Comparison of ENCODE assay signal across 1 cellular context in the genomic region with DNA sequence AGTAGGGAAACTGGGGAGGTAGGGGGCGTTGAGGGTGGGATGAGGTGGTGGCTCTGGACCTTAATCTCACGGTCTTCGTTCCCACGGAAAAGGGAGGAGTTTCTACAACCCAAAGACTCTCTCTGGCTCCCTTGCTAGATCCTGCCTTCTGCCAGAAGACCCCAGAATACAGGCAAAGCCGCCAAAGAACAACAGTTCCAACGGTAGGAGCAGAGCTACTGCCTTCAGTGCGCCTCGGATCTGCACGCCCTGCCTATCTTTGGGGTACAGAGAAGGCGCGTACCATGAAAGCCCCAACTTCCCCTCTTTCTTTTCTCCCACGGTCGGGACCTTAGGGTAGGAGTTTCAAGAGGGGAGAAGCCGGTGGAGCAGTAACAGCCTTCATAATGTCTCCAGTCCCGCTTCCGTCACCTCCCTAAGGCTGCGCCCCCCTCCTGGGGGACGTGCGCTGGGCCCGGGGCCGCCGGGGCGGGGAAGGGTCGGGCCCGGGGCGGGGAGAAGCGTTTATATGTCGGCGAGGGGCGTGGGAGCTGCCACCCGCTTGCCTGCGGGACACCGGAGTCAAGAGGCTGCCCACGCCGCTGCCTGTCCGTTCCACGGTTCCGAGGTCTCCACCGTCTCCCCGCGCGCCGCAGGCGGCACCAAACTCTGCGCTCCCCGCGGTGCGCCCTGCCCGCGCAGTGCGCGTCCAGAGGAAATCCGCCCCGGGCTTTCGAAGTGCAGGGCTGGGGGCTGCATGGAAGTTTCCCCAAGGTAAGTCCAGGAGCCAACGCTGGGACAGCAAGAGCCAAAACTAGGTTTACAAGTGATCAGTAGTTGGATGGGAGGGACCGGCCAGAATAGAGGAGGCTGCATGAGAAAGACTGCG.
TF ChIP-seq lines count a peak whose summit lies in the region.

A gene with protein sequence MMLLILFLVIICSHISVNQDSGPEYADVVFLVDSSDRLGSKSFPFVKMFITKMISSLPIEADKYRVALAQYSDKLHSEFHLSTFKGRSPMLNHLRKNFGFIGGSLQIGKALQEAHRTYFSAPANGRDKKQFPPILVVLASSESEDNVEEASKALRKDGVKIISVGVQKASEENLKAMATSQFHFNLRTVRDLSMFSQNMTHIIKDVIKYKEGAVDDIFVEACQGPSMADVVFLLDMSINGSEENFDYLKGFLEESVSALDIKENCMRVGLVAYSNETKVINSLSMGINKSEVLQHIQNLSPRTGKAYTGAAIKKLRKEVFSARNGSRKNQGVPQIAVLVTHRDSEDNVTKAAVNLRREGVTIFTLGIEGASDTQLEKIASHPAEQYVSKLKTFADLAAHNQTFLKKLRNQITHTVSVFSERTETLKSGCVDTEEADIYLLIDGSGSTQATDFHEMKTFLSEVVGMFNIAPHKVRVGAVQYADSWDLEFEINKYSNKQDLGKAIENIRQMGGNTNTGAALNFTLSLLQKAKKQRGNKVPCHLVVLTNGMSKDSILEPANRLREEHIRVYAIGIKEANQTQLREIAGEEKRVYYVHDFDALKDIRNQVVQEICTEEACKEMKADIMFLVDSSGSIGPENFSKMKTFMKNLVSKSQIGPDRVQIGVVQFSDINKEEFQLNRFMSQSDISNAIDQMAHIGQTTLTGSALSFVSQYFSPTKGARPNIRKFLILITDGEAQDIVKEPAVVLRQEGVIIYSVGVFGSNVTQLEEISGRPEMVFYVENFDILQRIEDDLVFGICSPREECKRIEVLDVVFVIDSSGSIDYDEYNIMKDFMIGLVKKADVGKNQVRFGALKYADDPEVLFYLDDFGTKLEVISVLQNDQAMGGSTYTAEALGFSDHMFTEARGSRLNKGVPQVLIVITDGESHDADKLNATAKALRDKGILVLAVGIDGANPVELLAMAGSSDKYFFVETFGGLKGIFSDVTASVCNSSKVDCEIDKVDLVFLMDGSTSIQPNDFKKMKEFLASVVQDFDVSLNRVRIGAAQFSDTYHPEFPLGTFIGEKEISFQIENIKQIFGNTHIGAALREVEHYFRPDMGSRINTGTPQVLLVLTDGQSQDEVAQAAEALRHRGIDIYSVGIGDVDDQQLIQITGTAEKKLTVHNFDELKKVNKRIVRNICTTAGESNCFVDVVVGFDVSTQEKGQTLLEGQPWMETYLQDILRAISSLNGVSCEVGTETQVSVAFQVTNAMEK (N-terminal part only) (plus strand): TSS at position 533 of the 868 bp plus-strand sequence. CDS start 43,188 bp downstream, outside the sequence.

TF ChIP-seq in H1, 55 proteins besides CTCF, POLR2A, EP300 and RAD21:
- peak; percentile 53; the same call in 1 of the 2 replicates for TF ChIP-seq SUZ12 (IDR thresholded peaks at IDR 0.05; ENCODE audit: low read length)
- TF ChIP-seq, protein P1, sequence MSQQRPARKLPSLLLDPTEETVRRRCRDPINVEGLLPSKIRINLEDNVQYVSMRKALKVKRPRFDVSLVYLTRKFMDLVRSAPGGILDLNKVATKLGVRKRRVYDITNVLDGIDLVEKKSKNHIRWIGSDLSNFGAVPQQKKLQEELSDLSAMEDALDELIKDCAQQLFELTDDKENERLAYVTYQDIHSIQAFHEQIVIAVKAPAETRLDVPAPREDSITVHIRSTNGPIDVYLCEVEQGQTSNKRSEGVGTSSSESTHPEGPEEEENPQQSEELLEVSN (IDR thresholded peaks at IDR 0.05) = no peak
- no peak for TF ChIP-seq KDM5A (IDR thresholded peaks at IDR 0.05; ENCODE audit: low read length)
- no peak for TF ChIP-seq CHD2 (IDR thresholded peaks at IDR 0.05; ENCODE audit: low read length)
- TF ChIP-seq KDM4A (IDR thresholded peaks at IDR 0.05; ENCODE audit: low read depth, low read length, severe bottlenecking) = peak; percentile 92
- no peak for TF ChIP-seq CBX5 (IDR thresholded peaks at IDR 0.05; ENCODE audit: low read depth, low read length)
- no peak for TF ChIP-seq CEBPB (IDR thresholded peaks at IDR 0.05; ENCODE audit: low read depth, low read length)
- no peak for TF ChIP-seq CTBP2 (IDR thresholded peaks at IDR 0.05; ENCODE audit: borderline replicate concordance, insufficient read depth, insufficient read length, low read length)
- TF ChIP-seq RFX5 (IDR thresholded peaks at IDR 0.05; ENCODE audit: borderline replicate concordance, low read depth, low read length) = no peak
- TF ChIP-seq POLR2AphosphoS5 (IDR thresholded peaks at IDR 0.05; ENCODE audit: low read depth, low read length) = no peak
- TF ChIP-seq KDM1A (IDR thresholded peaks at IDR 0.05; ENCODE audit: borderline replicate concordance, low read length) = no peak
- TF ChIP-seq NANOG (IDR thresholded peaks at IDR 0.05; ENCODE audit: insufficient read depth, low read depth, low read length, poor library complexity, severe bottlenecking) = no peak
- TF ChIP-seq EZH2 (IDR thresholded peaks at IDR 0.05; ENCODE audit: low read depth, low read length, severe bottlenecking) = peak; percentile 66
- no peak for TF ChIP-seq TCF12 (IDR thresholded peaks at IDR 0.05; ENCODE audit: low read depth, low read length)
- no peak for TF ChIP-seq MAFK (IDR thresholded peaks at IDR 0.05; ENCODE audit: low read depth, low read length)
- TF ChIP-seq, protein P2, sequence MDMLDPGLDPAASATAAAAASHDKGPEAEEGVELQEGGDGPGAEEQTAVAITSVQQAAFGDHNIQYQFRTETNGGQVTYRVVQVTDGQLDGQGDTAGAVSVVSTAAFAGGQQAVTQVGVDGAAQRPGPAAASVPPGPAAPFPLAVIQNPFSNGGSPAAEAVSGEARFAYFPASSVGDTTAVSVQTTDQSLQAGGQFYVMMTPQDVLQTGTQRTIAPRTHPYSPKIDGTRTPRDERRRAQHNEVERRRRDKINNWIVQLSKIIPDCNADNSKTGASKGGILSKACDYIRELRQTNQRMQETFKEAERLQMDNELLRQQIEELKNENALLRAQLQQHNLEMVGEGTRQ (IDR thresholded peaks at IDR 0.05; ENCODE audit: low read length) = no peak
- TF ChIP-seq, protein P3, sequence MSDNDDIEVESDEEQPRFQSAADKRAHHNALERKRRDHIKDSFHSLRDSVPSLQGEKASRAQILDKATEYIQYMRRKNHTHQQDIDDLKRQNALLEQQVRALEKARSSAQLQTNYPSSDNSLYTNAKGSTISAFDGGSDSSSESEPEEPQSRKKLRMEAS (IDR thresholded peaks at IDR 0.05) = no peak
- TF ChIP-seq ZNF274 (IDR thresholded peaks at IDR 0.05; ENCODE audit: borderline replicate concordance, extremely low read depth, low read length) = no peak
- TF ChIP-seq SP1 (IDR thresholded peaks at IDR 0.05; ENCODE audit: low read depth, low read length) = 0 out of 2 replicates have a peak, but pooled peaks have one; percentile 57
- no peak for TF ChIP-seq JUND (IDR thresholded peaks at IDR 0.05; ENCODE audit: low read length)
- TF ChIP-seq TAF1 (IDR thresholded peaks at IDR 0.05; ENCODE audit: low read depth, low read length) = no peak
- no peak for TF ChIP-seq RNF2 (IDR thresholded peaks at IDR 0.05; ENCODE audit: borderline replicate concordance, low read depth, low read length, missing control alignments, poor library complexity, severe bottlenecking)
